ENCODE assay signal across 1 cellular context in the genomic region with DNA sequence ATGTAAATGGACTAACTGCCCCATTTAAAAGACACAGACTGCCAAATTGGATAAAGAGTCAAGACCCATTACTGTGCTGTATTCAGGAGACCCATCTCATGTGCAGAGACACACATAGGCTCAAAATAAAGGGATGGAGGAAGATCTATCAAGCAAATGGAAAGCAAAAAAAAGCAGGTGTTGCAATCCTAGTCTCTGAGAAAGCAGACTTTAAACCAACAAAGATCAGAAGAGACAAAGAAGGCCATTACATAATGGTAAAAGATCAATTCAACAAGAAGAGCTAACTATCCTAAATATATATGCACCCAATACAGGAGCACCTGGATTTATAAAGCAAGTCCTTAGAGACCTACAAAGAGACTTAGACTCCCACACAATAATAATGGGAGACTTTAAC.
DNase-seq lines count a peak whose midpoint lies in the region; ATAC-seq, FAIRE-seq and TF ChIP-seq lines count a peak whose summit lies in the region.
"Not testable (repeated sequence)": the region's sequence is repeated elsewhere in the genome, so short reads cannot be mapped to it uniquely, and the experiment has no call there.

No MANE protein-coding gene starts in this region.

- not testable (repeated sequence) for H3K9ac ChIP-seq in HepG2 (ENCODE audit: insufficient read depth, low read depth, low read length)

- H3K79me2 ChIP-seq in HepG2 (ENCODE audit: insufficient read depth, low read length), result not testable (repeated sequence)

- not testable (repeated sequence) for ATAC-seq in HepG2

- H4K20me1 ChIP-seq in HepG2 (ENCODE audit: insufficient read depth, low read length), result not testable (repeated sequence)

- not testable (repeated sequence) for TF ChIP-seq CTCF in HepG2 (CRISPR knock-in tag; IDR thresholded peaks at IDR 0.05)

- not testable (repeated sequence) for BruUV-seq in HepG2 (replicated peaks; lab: Mats Ljungman, UMichigan)

- POLR2A ChIA-PET in HepG2 (lab: Yijun Ruan, JAX), result not testable (repeated sequence)

- FAIRE-seq in HepG2 (lab: Jason Lieb, UNC), result not testable (repeated sequence)

- not testable (repeated sequence) for TF ChIP-seq EP300 in HepG2 (IDR thresholded peaks at IDR 0.05; ENCODE audit: low read depth in 2 of 2, low read length in 2 of 2); HepG2 (CRISPR knock-in tag; IDR thresholded peaks at IDR 0.05; ENCODE audit: borderline replicate concordance)

- H3K9me3 ChIP-seq in HepG2 (ENCODE audit: low read length), result not testable (repeated sequence)

- not testable (repeated sequence) for H2AFZ ChIP-seq in HepG2 (ENCODE audit: low read length)

- peak; percentile 20 for DNase-seq in HepG2 (ENCODE audit: low spot score)

- intact Hi-C loops in HepG2 (cut with micrococcal nuclease; ENCODE audit: unreplicated experiment), result not testable (repeated sequence)

- CTCF ChIA-PET in HepG2 (lab: Yijun Ruan, JAX; ENCODE audit: low intra/inter-chr PET ratio, low total read pairs), result not testable (repeated sequence)

- not testable (repeated sequence) for H3K36me3 ChIP-seq in HepG2 (replicated peaks in 1 of 2; ENCODE audit: control insufficient read depth in 1 of 2, insufficient read depth in 2 of 2, low read length in 2 of 2)

- H3K27me3 ChIP-seq in HepG2 (ENCODE audit: control insufficient read depth in 1 of 2, insufficient read depth in 2 of 2, low read length in 2 of 2), result not testable (repeated sequence)

- in situ Hi-C loops in HepG2 (cut with HindIII; ENCODE audit: extremely low pct_ligation_motif_present, low pct_unique_long_range_greater_than_20kb), result not testable (repeated sequence)

- not testable (repeated sequence) for H3K4me2 ChIP-seq in HepG2 (ENCODE audit: low read depth, low read length)

- H3K4me3 ChIP-seq in HepG2 (replicated peaks in 1 of 3; ENCODE audit: insufficient read depth in 1 of 3, low read depth in 2 of 3, low read length in 3 of 3), result not testable (repeated sequence)

- TF ChIP-seq RAD21 in HepG2 (CRISPR knock-in tag; IDR thresholded peaks at IDR 0.05), result not testable (repeated sequence)

- not testable (repeated sequence) for TF ChIP-seq POLR2A in HepG2 (IDR thresholded peaks at IDR 0.05; ENCODE audit: insufficient read depth in 1 of 2, low read depth in 2 of 2, low read length in 2 of 2)

- H3K27ac ChIP-seq in HepG2 (ENCODE audit: extremely low read length, insufficient read depth, low read length), result not testable (repeated sequence)

- peaks cover 32% of the 10 kb centered on the region for H3K4me1 ChIP-seq in HepG2 (ENCODE audit: insufficient read depth, low read length)

TF ChIP-seq in HepG2, 621 proteins besides CTCF, POLR2A, EP300 and RAD21 (continues in another document):
- TF ChIP-seq ZNF12 (CRISPR knock-in tag; IDR thresholded peaks at IDR 0.05) (0 out of 2 replicates have a peak, but pooled peaks have one; percentile 31), TCF7 (IDR thresholded peaks at IDR 0.05; ENCODE audit: low read depth) (peak; percentile 22; the same call in 1 of the 2 replicates), SAP130 (CRISPR knock-in tag; IDR thresholded peaks at IDR 0.05; ENCODE audit: low read depth) (peak; percentile 19; the same call in 1 of the 2 replicates), HNF4A (CRISPR knock-in tag; IDR thresholded peaks at IDR 0.05) (peak; percentile 58; the same call in 1 of the 2 replicates), CEBPG (CRISPR knock-in tag; IDR thresholded peaks at IDR 0.05) (peak; percentile 80), FOXP1 (CRISPR knock-in tag; IDR thresholded peaks at IDR 0.05) (peak; percentile 24; the same call in 1 of the 2 replicates), SOX5 (CRISPR knock-in tag; IDR thresholded peaks at IDR 0.05; ENCODE audit: borderline replicate concordance) (peak; percentile 65; the same call in 1 of the 2 replicates), ZNF644 (CRISPR knock-in tag; IDR thresholded peaks at IDR 0.05; ENCODE audit: low read depth) (0 out of 2 replicates have a peak, but pooled peaks have one; percentile 40), NCOA2 (CRISPR knock-in tag; IDR thresholded peaks at IDR 0.05) (0 out of 2 replicates have a peak, but pooled peaks have one; percentile 15), SOX13 (CRISPR knock-in tag; conservative IDR thresholded peaks at IDR 0.05 in 1 of 2, IDR thresholded peaks at IDR 0.05 in 1 of 2) (peak in 1 of 2 experiments; percentile 74; a peak in 2 of 4 replicates), GATAD2A (CRISPR knock-in tag; IDR thresholded peaks at IDR 0.05) (peak; percentile 79), SOX6 (CRISPR knock-in tag; IDR thresholded peaks at IDR 0.05) (peak; percentile 73), FOXA3 (CRISPR knock-in tag; IDR thresholded peaks at IDR 0.05) (peak; percentile 55; the same call in 1 of the 2 replicates), RBAK (CRISPR knock-in tag; IDR thresholded peaks at IDR 0.05) (peak; percentile 92), CEBPB (IDR thresholded peaks at IDR 0.05; ENCODE audit: borderline replicate concordance, low read depth, low read length) (peak; percentile 28; the same call in 1 of the 2 replicates), BCL6 (CRISPR knock-in tag; IDR thresholded peaks at IDR 0.05) (peak; percentile 77), FOXA1 (CRISPR knock-in tag; IDR thresholded peaks at IDR 0.05) (peak; percentile 19; the same call in 1 of the 2 replicates)
- TF ChIP-seq, protein P1, sequence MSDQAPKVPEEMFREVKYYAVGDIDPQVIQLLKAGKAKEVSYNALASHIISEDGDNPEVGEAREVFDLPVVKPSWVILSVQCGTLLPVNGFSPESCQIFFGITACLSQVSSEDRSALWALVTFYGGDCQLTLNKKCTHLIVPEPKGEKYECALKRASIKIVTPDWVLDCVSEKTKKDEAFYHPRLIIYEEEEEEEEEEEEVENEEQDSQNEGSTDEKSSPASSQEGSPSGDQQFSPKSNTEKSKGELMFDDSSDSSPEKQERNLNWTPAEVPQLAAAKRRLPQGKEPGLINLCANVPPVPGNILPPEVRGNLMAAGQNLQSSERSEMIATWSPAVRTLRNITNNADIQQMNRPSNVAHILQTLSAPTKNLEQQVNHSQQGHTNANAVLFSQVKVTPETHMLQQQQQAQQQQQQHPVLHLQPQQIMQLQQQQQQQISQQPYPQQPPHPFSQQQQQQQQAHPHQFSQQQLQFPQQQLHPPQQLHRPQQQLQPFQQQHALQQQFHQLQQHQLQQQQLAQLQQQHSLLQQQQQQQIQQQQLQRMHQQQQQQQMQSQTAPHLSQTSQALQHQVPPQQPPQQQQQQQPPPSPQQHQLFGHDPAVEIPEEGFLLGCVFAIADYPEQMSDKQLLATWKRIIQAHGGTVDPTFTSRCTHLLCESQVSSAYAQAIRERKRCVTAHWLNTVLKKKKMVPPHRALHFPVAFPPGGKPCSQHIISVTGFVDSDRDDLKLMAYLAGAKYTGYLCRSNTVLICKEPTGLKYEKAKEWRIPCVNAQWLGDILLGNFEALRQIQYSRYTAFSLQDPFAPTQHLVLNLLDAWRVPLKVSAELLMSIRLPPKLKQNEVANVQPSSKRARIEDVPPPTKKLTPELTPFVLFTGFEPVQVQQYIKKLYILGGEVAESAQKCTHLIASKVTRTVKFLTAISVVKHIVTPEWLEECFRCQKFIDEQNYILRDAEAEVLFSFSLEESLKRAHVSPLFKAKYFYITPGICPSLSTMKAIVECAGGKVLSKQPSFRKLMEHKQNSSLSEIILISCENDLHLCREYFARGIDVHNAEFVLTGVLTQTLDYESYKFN (CRISPR knock-in tag; conservative IDR thresholded peaks at IDR 0.05), result 0 out of 2 replicates have a peak, but pooled peaks have one; percentile 35
- TF ChIP-seq, protein P2, sequence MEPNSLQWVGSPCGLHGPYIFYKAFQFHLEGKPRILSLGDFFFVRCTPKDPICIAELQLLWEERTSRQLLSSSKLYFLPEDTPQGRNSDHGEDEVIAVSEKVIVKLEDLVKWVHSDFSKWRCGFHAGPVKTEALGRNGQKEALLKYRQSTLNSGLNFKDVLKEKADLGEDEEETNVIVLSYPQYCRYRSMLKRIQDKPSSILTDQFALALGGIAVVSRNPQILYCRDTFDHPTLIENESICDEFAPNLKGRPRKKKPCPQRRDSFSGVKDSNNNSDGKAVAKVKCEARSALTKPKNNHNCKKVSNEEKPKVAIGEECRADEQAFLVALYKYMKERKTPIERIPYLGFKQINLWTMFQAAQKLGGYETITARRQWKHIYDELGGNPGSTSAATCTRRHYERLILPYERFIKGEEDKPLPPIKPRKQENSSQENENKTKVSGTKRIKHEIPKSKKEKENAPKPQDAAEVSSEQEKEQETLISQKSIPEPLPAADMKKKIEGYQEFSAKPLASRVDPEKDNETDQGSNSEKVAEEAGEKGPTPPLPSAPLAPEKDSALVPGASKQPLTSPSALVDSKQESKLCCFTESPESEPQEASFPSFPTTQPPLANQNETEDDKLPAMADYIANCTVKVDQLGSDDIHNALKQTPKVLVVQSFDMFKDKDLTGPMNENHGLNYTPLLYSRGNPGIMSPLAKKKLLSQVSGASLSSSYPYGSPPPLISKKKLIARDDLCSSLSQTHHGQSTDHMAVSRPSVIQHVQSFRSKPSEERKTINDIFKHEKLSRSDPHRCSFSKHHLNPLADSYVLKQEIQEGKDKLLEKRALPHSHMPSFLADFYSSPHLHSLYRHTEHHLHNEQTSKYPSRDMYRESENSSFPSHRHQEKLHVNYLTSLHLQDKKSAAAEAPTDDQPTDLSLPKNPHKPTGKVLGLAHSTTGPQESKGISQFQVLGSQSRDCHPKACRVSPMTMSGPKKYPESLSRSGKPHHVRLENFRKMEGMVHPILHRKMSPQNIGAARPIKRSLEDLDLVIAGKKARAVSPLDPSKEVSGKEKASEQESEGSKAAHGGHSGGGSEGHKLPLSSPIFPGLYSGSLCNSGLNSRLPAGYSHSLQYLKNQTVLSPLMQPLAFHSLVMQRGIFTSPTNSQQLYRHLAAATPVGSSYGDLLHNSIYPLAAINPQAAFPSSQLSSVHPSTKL (CRISPR knock-in tag; IDR thresholded peaks at IDR 0.05), result peak; percentile 70
- TF ChIP-seq, protein P3, sequence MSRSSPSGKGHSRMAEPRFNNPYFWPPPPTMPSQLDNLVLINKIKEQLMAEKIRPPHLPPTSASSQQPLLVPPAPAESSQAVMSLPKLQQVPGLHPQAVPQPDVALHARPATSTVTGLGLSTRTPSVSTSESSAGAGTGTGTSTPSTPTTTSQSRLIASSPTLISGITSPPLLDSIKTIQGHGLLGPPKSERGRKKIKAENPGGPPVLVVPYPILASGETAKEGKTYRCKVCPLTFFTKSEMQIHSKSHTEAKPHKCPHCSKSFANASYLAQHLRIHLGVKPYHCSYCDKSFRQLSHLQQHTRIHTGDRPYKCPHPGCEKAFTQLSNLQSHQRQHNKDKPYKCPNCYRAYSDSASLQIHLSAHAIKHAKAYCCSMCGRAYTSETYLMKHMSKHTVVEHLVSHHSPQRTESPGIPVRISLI (CRISPR knock-in tag; IDR thresholded peaks at IDR 0.05; ENCODE audit: borderline replicate concordance), result peak; percentile 72; the same call in 1 of the 2 replicates
- not testable (repeated sequence) for TF ChIP-seq FOXP1, SOX13, SOX6, FOXA1 (IDR thresholded peaks at IDR 0.05)
